10 cellular contexts compared by ENCODE assay signal in the genomic region with DNA sequence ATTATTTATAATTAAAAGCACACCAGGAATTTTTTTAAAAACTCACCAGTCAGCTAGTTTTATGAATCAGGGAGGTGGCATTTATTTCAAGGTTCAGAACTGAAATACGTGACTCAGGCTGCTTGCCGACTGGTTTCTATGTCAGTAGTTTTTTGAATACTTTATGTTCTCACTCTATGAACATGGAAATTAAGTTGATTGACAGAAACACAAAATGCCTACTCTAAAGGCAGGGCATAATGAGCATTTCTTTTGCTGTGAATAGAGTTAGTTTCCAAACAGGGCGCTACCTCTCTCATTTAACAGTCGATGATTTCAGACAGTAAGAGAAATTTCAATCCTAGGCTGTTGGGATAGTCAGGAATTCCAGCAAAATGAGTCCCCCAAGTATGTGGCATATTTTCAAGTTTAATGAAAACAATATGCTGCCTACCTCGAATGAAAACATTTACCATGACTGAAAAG. TPM values are rescaled to one million over a fixed set of nuclear protein-coding genes. Genes with fewer than 3 reads are reported as not detected.
DNase-seq lines count a peak whose midpoint lies in the region; ATAC-seq lines count a peak whose summit lies in the region.
"Had no signal": no experiment of that assay in that cellular context is flagged by ENCODE, and none has a peak within 500 bp of the region (broad histone marks: within the 10 kb centered on the region; RNA-seq: fewer than 3 reads in every experiment).

No MANE protein-coding gene starts in this region.

- peaks cover 45% of the 10 kb centered on the region for H3K36me3 ChIP-seq in neuron (ENCODE audit: insufficient read depth, low read length)

- peaks cover 31% of the 10 kb centered on the region for H3K9me3 ChIP-seq in neuron (ENCODE audit: low read length)

- no peak overlapping the region for H2AFZ ChIP-seq in neuron (ENCODE audit: low read depth, low read length)

- H3K4me3 ChIP-seq in neuron (ENCODE audit: low read length) = peak overlapping the region; percentile 71

- peak; percentile 67 for DNase-seq in Daoy (ENCODE audit: low read depth)
- peak; percentile 15 for DNase-seq in NCI-H526 treated with DMSO at 0.1 percent for 48 hours (lab: John Stamatoyannopoulos, UW)
- DNase-seq in dedifferentiated amniotic fluid mesenchymal stem cell (ENCODE audit: extremely low spot score) = peak; percentile 82
- DNase-seq in GM19240 (ENCODE audit: insufficient read length, low spot score) = no peak
- no peak for DNase-seq in SHP77 treated with DMSO at 0.1 percent for 48 hours (lab: John Stamatoyannopoulos, UW)
- DNase-seq: hypothalamus, NCI-H1048 had no signal

- ATAC-seq in GM19455 (IDR thresholded peaks at IDR 0.05; ENCODE audit: unreplicated experiment) = no peak
- ATAC-seq in HG03457 (IDR thresholded peaks at IDR 0.05; ENCODE audit: unreplicated experiment) = no peak

- H3K27me3 ChIP-seq in neuron (ENCODE audit: insufficient read depth, low read length) = no peaks in the 10 kb centered on the region

- peaks cover 38% of the 10 kb centered on the region for H3K4me1 ChIP-seq in neuron (ENCODE audit: insufficient read depth, low read length)

RNA-seq across cellular contexts. Expression of a gene that starts 6.7 kb away (rescaled TPM):
- 3.1 and 4.7 TPM in 2 replicates for total RNA-seq in Daoy (2014; rRNA removed; shearing (Covaris generic))

Comparison
In these comparisons a context has a peak if more than half of its experiments do, and no peak if none do; other contexts are left out.
1. DNase-seq: peak in Daoy (single experiment), NCI-H526 treated with DMSO at 0.1 percent for 48 hours (single experiment) and dedifferentiated amniotic fluid mesenchymal stem cell (single experiment); none in GM19240 (single experiment) and SHP77 treated with DMSO at 0.1 percent for 48 hours (single experiment).